Comparison of ENCODE assay signal across 27 cellular contexts in the genomic region with DNA sequence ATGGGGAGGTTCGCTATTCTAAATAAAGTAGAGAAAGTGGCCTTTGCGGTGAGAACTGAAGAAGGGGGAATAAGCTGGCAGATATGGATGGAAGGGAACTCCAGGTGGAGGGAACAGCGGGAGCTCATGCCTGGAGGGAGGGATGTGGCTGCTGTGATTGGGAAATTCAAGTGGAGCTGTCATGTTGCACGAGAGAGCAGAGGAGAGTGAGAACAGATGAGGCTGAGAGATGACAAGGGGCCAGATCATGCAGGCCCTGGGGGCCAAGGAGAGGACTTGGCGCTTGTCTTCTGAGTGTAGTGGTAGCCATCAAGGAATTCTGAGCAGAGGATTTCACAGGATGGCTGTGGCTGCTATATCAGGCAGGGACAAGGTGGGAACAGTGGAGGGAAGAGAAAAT.
"Had no signal": no experiment of that assay in that cellular context is flagged by ENCODE, and none has a peak within 500 bp of the region (broad histone marks: within the 10 kb centered on the region; RNA-seq: fewer than 3 reads in every experiment).

No MANE protein-coding gene starts in this region.

- H3K4me3 Mint-ChIP-seq: activated CD4-positive, alpha-beta memory T cell treated with anti-CD3 and anti-CD28 coated beads for 36 hours; activated CD4-positive, alpha-beta T cell treated with anti-CD3 and anti-CD28 coated beads, Interleukin-2, amount 10 ng/mL, durations not matched to agents 24 days and 14 days; activated naive CD4-positive, alpha-beta T cell treated with anti-CD3 and anti-CD28 coated beads for 36 hours; activated naive CD8-positive, alpha-beta T cell treated with anti-CD3 and anti-CD28 coated beads for 36 hours; activated T-helper 1 cell treated with anti-CD3 and anti-CD28 coated beads, Interleukin-12 subunit alpha, Interleukin-12 subunit beta, Interleukin-2, Interleukin-4 antibody, amounts not matched to agents 30 ng/mL and 10 ng/mL and 1 ng/mL, durations not matched to agents 14 hours and 24 hours and 36 hours; endodermal cell; natural killer cell had no signal

- H3K36me3 Mint-ChIP-seq: natural killer cell had no signal

- H3K27ac ChIP-seq: adrenal gland, ascending aorta, brain microvascular endothelial cell, esophagus muscularis mucosa, foreskin keratinocyte, right lobe of liver, testis, transverse colon, uterus had no signal

- ATAC-seq: foreskin keratinocyte; natural killer cell; right lobe of liver; stimulated activated naive CD8-positive, alpha-beta T cell treated with anti-CD3 and anti-CD28 coated beads, Interleukin-15, Interleukin-2, amounts not matched to agents 100 U/mL and 50 U/mL, for 24 hours had no signal

- H3K9me3 Mint-ChIP-seq: activated CD4-positive, alpha-beta T cell treated with anti-CD3 and anti-CD28 coated beads, Interleukin-2, amount 10 ng/mL, durations not matched to agents 24 days and 14 days; activated T-helper 1 cell treated with anti-CD3 and anti-CD28 coated beads, Interleukin-12 subunit alpha, Interleukin-12 subunit beta, Interleukin-2, Interleukin-4 antibody, amounts not matched to agents 30 ng/mL and 10 ng/mL and 1 ng/mL, durations not matched to agents 14 hours and 24 hours and 36 hours; endodermal cell; natural killer cell had no signal

- DNase-seq: activated CD4-positive, alpha-beta memory T cell treated with anti-CD3 and anti-CD28 coated beads for 36 hours; activated CD4-positive, alpha-beta T cell treated with anti-CD3 and anti-CD28 coated beads, Interleukin-2, amount 10 ng/mL, durations not matched to agents 24 days and 14 days; activated CD4-positive, CD25-positive, alpha-beta regulatory T cell treated with anti-CD3 and anti-CD28 coated beads, Interleukin-2, amount 50 U/mL, for 72 hours; activated CD8-positive, alpha-beta memory T cell treated with anti-CD3 and anti-CD28 coated beads, Interleukin-2, amount 50 U/mL, for 4 hours; activated effector memory CD4-positive, alpha-beta T cell treated with anti-CD3 and anti-CD28 coated beads, Interleukin-2, amount 50 U/mL, for 16 hours; activated naive CD4-positive, alpha-beta T cell treated with anti-CD3 and anti-CD28 coated beads for 36 hours; activated naive CD8-positive, alpha-beta T cell treated with anti-CD3 and anti-CD28 coated beads for 36 hours; activated T-cell treated with anti-CD3 and anti-CD28 coated beads, Interleukin-2, amount 50 U/mL, for 1 hour; adrenal gland; brain microvascular endothelial cell; caudate nucleus; cortex of kidney; endodermal cell; foreskin keratinocyte; left cardiac atrium; natural killer cell; posterior cingulate gyrus; right lobe of liver; stimulated activated CD4-positive, alpha-beta T cell treated with anti-CD3 and anti-CD28 coated beads, Interleukin-2, amount 100 ng/mL, for 48 hours; stimulated activated naive CD8-positive, alpha-beta T cell treated with anti-CD3 and anti-CD28 coated beads, Interleukin-15, Interleukin-2, amounts not matched to agents 100 U/mL and 50 U/mL, for 24 hours; T-helper 2 cell; testis; transverse colon; uterus had no signal

- H3K4me1 ChIP-seq: adrenal gland, ascending aorta, esophagus muscularis mucosa, foreskin keratinocyte, right lobe of liver, testis, transverse colon, uterus had no signal

- H3K4me3 ChIP-seq: adrenal gland, ascending aorta, esophagus muscularis mucosa, right lobe of liver, testis, transverse colon, uterus had no signal

- H3K36me3 ChIP-seq: adrenal gland, ascending aorta, brain microvascular endothelial cell, esophagus muscularis mucosa, right lobe of liver, transverse colon, uterus had no signal

- H3K9me3 ChIP-seq: adrenal gland, ascending aorta, esophagus muscularis mucosa, right lobe of liver, testis, transverse colon, uterus had no signal

- H3K27ac Mint-ChIP-seq: activated CD4-positive, alpha-beta memory T cell treated with anti-CD3 and anti-CD28 coated beads for 36 hours; activated CD4-positive, alpha-beta T cell treated with anti-CD3 and anti-CD28 coated beads, Interleukin-2, amount 10 ng/mL, durations not matched to agents 24 days and 14 days; activated naive CD4-positive, alpha-beta T cell treated with anti-CD3 and anti-CD28 coated beads for 36 hours; activated naive CD8-positive, alpha-beta T cell treated with anti-CD3 and anti-CD28 coated beads for 36 hours; activated T-helper 1 cell treated with anti-CD3 and anti-CD28 coated beads, Interleukin-12 subunit alpha, Interleukin-12 subunit beta, Interleukin-2, Interleukin-4 antibody, amounts not matched to agents 30 ng/mL and 10 ng/mL and 1 ng/mL, durations not matched to agents 14 hours and 24 hours and 36 hours; endodermal cell; natural killer cell had no signal

- H3K27me3 Mint-ChIP-seq: activated CD4-positive, alpha-beta memory T cell treated with anti-CD3 and anti-CD28 coated beads for 36 hours; activated CD4-positive, alpha-beta T cell treated with anti-CD3 and anti-CD28 coated beads, Interleukin-2, amount 10 ng/mL, durations not matched to agents 24 days and 14 days; activated naive CD8-positive, alpha-beta T cell treated with anti-CD3 and anti-CD28 coated beads for 36 hours had no signal

- H3K4me1 Mint-ChIP-seq: activated CD4-positive, alpha-beta T cell treated with anti-CD3 and anti-CD28 coated beads, Interleukin-2, amount 10 ng/mL, durations not matched to agents 24 days and 14 days; activated naive CD8-positive, alpha-beta T cell treated with anti-CD3 and anti-CD28 coated beads for 36 hours; natural killer cell had no signal

- H3K27me3 ChIP-seq: adrenal gland, ascending aorta, brain microvascular endothelial cell, esophagus muscularis mucosa, foreskin keratinocyte, right lobe of liver, testis, transverse colon, uterus had no signal
